Comparison of ENCODE assay signal across 35 cellular contexts in genomic region chr19:56821209-56821608, GRCh38. TPM values are rescaled to one million over a fixed set of nuclear protein-coding genes. Genes with fewer than 3 reads are reported as not detected.
"Had no signal": no experiment of that assay in that cellular context is flagged by ENCODE, and none has a peak within 500 bp of the region (broad histone marks: within the 10 kb centered on the region; RNA-seq: fewer than 3 reads in every experiment).

No MANE protein-coding gene starts in this region.

- H3K4me3 ChIP-seq: K562, PC-9, SJCRH30, SK-N-MC had no signal

- H3K4me1 ChIP-seq: SJCRH30 had no signal

- H3K27ac ChIP-seq: PC-9, RWPE1, SJCRH30, SK-N-MC had no signal

- FAIRE-seq: K562, RCC 7860 had no signal

- ATAC-seq: K562, Panc1, Right ventricle myocardium inferior, SK-N-SH treated with all-trans-retinoic acid at 6 μM for 48 hours had no signal

- H2AFZ ChIP-seq: PC-9 had no signal

- DNase-seq: KG1, MM.1S, MV-4-11, NCI-H1092, NCI-H1105, NCI-H1417 treated with DMSO at 0.1 percent for 48 hours, NCI-H1436 treated with DMSO at 0.1 percent for 48 hours, NCI-H1694 treated with DMSO at 0.1 percent for 48 hours, NCI-H187 treated with DMSO at 0.1 percent for 48 hours, NCI-H2029, NCI-H2081, NCI-H2171 treated with DMSO at 0.1 percent for 48 hours, NCI-H2227 treated with DMSO at 0.1 percent for 48 hours, NCI-H345, NCI-H446, NCI-H510A treated with DMSO at 0.1 percent for 48 hours, NCI-H524 treated with DMSO at 0.1 percent for 48 hours, NCI-H526 treated with DMSO at 0.1 percent for 48 hours, NCI-H774, PC-9, SHP77, SIG-M5, SJCRH30 had no signal

- H3K4me2 ChIP-seq: PC-9 had no signal

- H3K27me3 ChIP-seq: SJCRH30 had no signal

RNA-seq across cellular contexts. Expression of gene PEG3, which starts 19.3 kb away (rescaled TPM):
- total RNA-seq: LHCN-M2, MCF 10A, OCI-LY7, PC-9 had no signal

RNA-seq across cellular contexts. Expression of gene ZIM2, which starts 19.3 kb away (rescaled TPM):
- total RNA-seq: K562, LHCN-M2, MCF 10A, NCI-H460, OCI-LY7, PC-9, Right ventricle myocardium inferior, SK-MEL-5 had no signal
- polyA plus RNA-seq: K562 had no signal
